ENCODE assay signal across 1 cellular context in the genomic region with DNA sequence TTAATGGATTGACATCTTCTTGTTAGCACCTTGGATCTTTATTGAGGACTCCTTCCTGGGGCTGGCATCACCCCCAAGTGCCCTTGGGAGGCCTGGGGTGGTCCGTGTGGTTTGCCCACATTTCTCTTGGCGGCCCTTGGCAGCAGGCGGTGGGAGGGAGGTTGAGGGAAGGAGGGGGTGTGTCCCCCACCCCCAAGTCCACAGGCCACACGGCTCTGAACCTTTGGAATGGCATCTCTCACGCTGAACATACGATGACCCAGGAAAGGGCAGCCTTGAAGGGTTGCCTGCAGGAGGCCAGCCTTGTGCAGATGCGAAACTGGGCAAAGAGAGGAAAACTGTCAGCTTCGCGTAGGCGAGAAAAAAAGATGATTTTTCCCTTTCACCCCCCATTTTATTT.
TF ChIP-seq lines count a peak whose summit lies in the region.

No MANE protein-coding gene starts in this region.

TF ChIP-seq in H1, 55 proteins besides CTCF, POLR2A, EP300 and RAD21 (continued from another document):
- no peak for TF ChIP-seq USF2 (IDR thresholded peaks at IDR 0.05; ENCODE audit: low read length)
